In genomic region chr22:30932661-30933060, GRCh38 we compare ENCODE assay signal across 1 cellular context.
TF ChIP-seq lines count a peak whose summit lies in the region.

No MANE protein-coding gene starts in this region.

TF ChIP-seq in K562, 482 proteins besides CTCF, POLR2A, EP300 and RAD21:
- no peak for TF ChIP-seq NFATC3 (IDR thresholded peaks at IDR 0.05)
- TF ChIP-seq POLR2G (IDR thresholded peaks at IDR 0.05; ENCODE audit: low read depth, low read length), result peak; percentile 19; the same call in 1 of the 2 replicates
